1 cellular context compared by ENCODE assay signal in genomic region chr4:4564522-4564921, GRCh38.
TF ChIP-seq lines count a peak whose summit lies in the region.

No MANE protein-coding gene starts in this region.

TF ChIP-seq in PFSK-1, 5 proteins besides CTCF, POLR2A, EP300 and RAD21 (continued from another document):
- peak in 1 of 2 experiments; percentile 52; a peak in 1 of 4 replicates for TF ChIP-seq REST (IDR thresholded peaks at IDR 0.05; ENCODE audit: insufficient read depth in 1 of 2, low read depth in 2 of 2, low read length in 2 of 2)
